ENCODE assay signal across 7 cellular contexts in genomic region chr20:41058007-41058673, GRCh38. TPM values are rescaled to one million over a fixed set of nuclear protein-coding genes. Genes with fewer than 3 reads are reported as not detected.
DNase-seq lines count a peak whose midpoint lies in the region; ATAC-seq, FAIRE-seq and TF ChIP-seq lines count a peak whose summit lies in the region.

No MANE protein-coding gene starts in this region.

- DNase-seq in H4 (ENCODE audit: low spot score): peak; percentile 33
- DNase-seq in RCC 7860 (ENCODE audit: low spot score): peak; percentile 73
- DNase-seq in erythroblast (lab: John Stamatoyannopoulos, UW): peak; percentile 50 to 58
- peak; percentile 29 for DNase-seq in pulmonary artery endothelial cell (ENCODE audit: low read depth, low spot score)
- no peak for DNase-seq in NCI-H1417 treated with DMSO at 0.1 percent for 48 hours (lab: John Stamatoyannopoulos, UW)
- DNase-seq in NCI-H128 (lab: John Stamatoyannopoulos, UW; ENCODE audit: unreplicated experiment): no peak

- FAIRE-seq in RCC 7860 (lab: Jason Lieb, UNC): no peak

- no peak for ATAC-seq in GM21723 (IDR thresholded peaks at IDR 0.05; ENCODE audit: unreplicated experiment)

- TF ChIP-seq POLR2A in erythroblast (IDR thresholded peaks at IDR 0.05; ENCODE audit: low read length): no peak

RNA-seq across cellular contexts. Expression of gene TOP1, which starts 29.5 kb away (rescaled TPM):
- total RNA-seq in H4 (2014; rRNA removed; shearing (Covaris generic)): 12.7 and 14.3 TPM in 2 replicates
- total RNA-seq in pulmonary artery endothelial cell: 23.0 and 32.0 TPM in 2 replicates

Comparison
In these comparisons a context has a peak if more than half of its experiments do, and no peak if none do; other contexts are left out.
1. DNase-seq: peak in H4 (single experiment), RCC 7860 (single experiment), erythroblast (2 of 2) and pulmonary artery endothelial cell (single experiment); none in NCI-H1417 treated with DMSO at 0.1 percent for 48 hours (single experiment) and NCI-H128 (single experiment).